ENCODE assay signal across 30 cellular contexts in genomic region chr1:208772891-208773290, GRCh38.
"Had no signal": no experiment of that assay in that cellular context is flagged by ENCODE, and none has a peak within 500 bp of the region (broad histone marks: within the 10 kb centered on the region; RNA-seq: fewer than 3 reads in every experiment).

No MANE protein-coding gene starts in this region.

- H3K9me3 ChIP-seq: left lung, lower lobe of right lung, psoas muscle, sigmoid colon, thyroid gland, upper lobe of left lung, vagina had no signal

- H3K36me3 ChIP-seq: brain microvascular endothelial cell, left lung, lower lobe of right lung, sigmoid colon, thyroid gland, upper lobe of left lung, vagina had no signal

- H3K4me3 ChIP-seq: coronary artery, dorsolateral prefrontal cortex, left lung, lower lobe of right lung, psoas muscle, sigmoid colon, smooth muscle cell, thyroid gland, upper lobe of left lung, vagina had no signal

- H3K4me1 ChIP-seq: left lung, lower lobe of right lung, parathyroid adenoma, psoas muscle, sigmoid colon, thyroid gland, upper lobe of left lung, vagina had no signal

- H3K27me3 ChIP-seq: brain microvascular endothelial cell, left lung, sigmoid colon, thyroid gland, upper lobe of left lung, vagina had no signal

- DNase-seq: activated CD4-positive, alpha-beta memory T cell treated with anti-CD3 and anti-CD28 coated beads, Interleukin-2, amount 10 ng/mL, durations not matched to agents 7 days and 5 days; activated CD4-positive, alpha-beta T cell treated with anti-CD3 and anti-CD28 coated beads, Interleukin-2, amount 10 ng/mL, durations not matched to agents 7 days and 5 days; activated CD4-positive, CD25-positive, alpha-beta regulatory T cell treated with anti-CD3 and anti-CD28 coated beads, Interleukin-2, amount 50 U/mL, for 72 hours; activated CD8-positive, alpha-beta memory T cell treated with anti-CD3 and anti-CD28 coated beads, Interleukin-2, amount 50 U/mL, for 48 hours; activated gamma-delta T cell treated with Interleukin-2 at 50 U/mL for 16 hours; activated naive CD4-positive, alpha-beta T cell treated with anti-CD3 and anti-CD28 coated beads, Interleukin-2, amount 50 U/mL, for 16 hours; activated T-cell treated with anti-CD3 and anti-CD28 coated beads, Interleukin-2, amount 50 U/mL, for 24 hours; amniotic stem cell; brain microvascular endothelial cell; dorsolateral prefrontal cortex; effector memory CD4-positive, alpha-beta T cell; left lung; lower lobe of right lung; mesenchymal stem cell; naive thymus-derived CD8-positive, alpha-beta T cell; occipital lobe; psoas muscle; sigmoid colon; stimulated activated CD4-positive, alpha-beta T cell treated with anti-CD3 and anti-CD28 coated beads, Interleukin-1b, Interleukin-23, amount 100 ng/mL, for 48 hours; stimulated activated CD4-positive, alpha-beta T cell treated with anti-CD3 and anti-CD28 coated beads, Interleukin-4, amount 100 ng/mL, for 4 hours; stimulated activated CD8-positive, alpha-beta memory T cell treated with anti-CD3 and anti-CD28 coated beads, Interleukin-4, amount 100 ng/mL, for 48 hours; stimulated activated naive CD8-positive, alpha-beta T cell treated with anti-CD3 and anti-CD28 coated beads, Interleukin-15, amount 100 ng/mL, for 72 hours; substantia nigra; thyroid gland; upper lobe of left lung had no signal

- ATAC-seq: left lung; lower lobe of right lung; naive thymus-derived CD8-positive, alpha-beta T cell; psoas muscle; stimulated activated memory B cell treated with anti-CD40 and anti-IgM and Interleukin-4, amounts not matched to agents 10 μg/mL and 1 μg/mL and 100 μg/mL, for 72 hours; stimulated activated naive CD8-positive, alpha-beta T cell treated with anti-CD3 and anti-CD28 coated beads, Interleukin-15, amount 100 ng/mL, for 72 hours had no signal

- H3K27ac ChIP-seq: brain microvascular endothelial cell, coronary artery, dorsolateral prefrontal cortex, left lung, lower lobe of right lung, parathyroid adenoma, psoas muscle, sigmoid colon, thyroid gland, upper lobe of left lung, vagina had no signal
